In the genomic region with DNA sequence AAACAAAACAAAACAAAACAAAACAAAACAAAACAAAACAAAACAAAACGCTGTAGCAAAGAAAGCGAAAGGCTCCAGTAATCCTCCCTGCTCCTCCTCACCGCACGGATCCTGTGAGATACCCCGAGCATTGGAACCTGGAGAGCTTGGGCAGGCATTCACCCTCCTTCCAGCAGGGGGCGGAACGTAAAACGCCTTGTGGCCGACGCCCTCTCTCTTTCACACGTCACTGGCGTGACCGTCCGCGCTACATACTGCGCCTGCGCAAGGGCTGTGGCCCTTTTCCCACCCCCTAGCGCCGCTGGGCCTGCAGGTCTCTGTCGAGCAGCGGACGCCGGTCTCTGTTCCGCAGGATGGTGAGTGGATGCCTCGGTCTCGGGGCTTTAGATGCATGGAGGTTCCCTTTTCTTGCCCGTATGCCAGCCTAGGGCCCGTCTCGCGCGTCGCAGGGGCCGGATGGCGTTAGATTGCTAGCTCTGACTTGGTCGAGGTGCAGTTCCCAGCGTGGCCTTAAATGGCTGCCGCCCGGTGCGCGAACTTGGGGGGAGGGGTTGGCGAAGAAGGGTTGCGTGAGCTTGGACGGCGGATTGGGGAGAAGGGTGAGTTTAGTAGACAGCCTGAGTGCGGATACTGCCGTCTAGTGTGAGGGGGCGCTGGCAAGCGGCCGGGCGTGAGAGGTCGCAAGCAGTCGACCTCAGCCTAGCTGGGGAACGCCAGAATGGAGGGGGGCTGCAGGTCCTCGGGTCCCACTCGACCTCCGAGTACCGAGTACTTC, we compare ENCODE assay signal across 8 cellular contexts. TPM values are rescaled to one million over a fixed set of nuclear protein-coding genes. Genes with fewer than 3 reads are reported as not detected.
A peak's percentile ranks its signal among the peaks of the same experiment; 100 is the strongest.
DNase-seq lines count a peak whose midpoint lies in the region; ATAC-seq, FAIRE-seq and TF ChIP-seq lines count a peak whose summit lies in the region.

A gene (plus strand): TSS at position 279 of the 775 bp plus-strand sequence. CDS start 75 bp downstream, at position 354.

- peak; percentile 99 for TF ChIP-seq POLR2A in GM19099 (IDR thresholded peaks at IDR 0.05; ENCODE audit: extremely low read depth, insufficient read length, low read depth)

- H3K4me1 ChIP-seq in BE2C (no peaks in the 10 kb centered on the region), kidney (ENCODE audit: control insufficient read depth in 1 of 2, insufficient read depth in 1 of 2, low read depth in 1 of 2, low read length in 2 of 2) (peaks cover 6 to 7% of the 10 kb centered on the region in 2 donors)

- no peaks in the 10 kb centered on the region for H3K9me3 ChIP-seq in BE2C
- no peaks in the 10 kb centered on the region for H3K9me3 ChIP-seq in kidney (ENCODE audit: control insufficient read depth in 1 of 2, low read length in 2 of 2)

- H3K27ac ChIP-seq in kidney (ENCODE audit: low read depth in 2 of 2, low read length in 2 of 2), result peak within 1 kb of the TSS; percentile 92 to 95

- no peaks in the 10 kb centered on the region for H3K27me3 ChIP-seq in BE2C

- TF ChIP-seq CTCF in BE2C (IDR thresholded peaks at IDR 0.05; ENCODE audit: low read depth, low read length) (peak; percentile 76), kidney (IDR thresholded peaks at IDR 0.05; ENCODE audit: borderline replicate concordance, extremely low read depth, insufficient read depth) (peak; percentile 91)

- intact Hi-C loops in kidney (cut with DNase I), result no loop called here

- H3K4me3 ChIP-seq in BE2C (ENCODE audit: low read depth, low read length), result peak within 1 kb of the TSS; percentile 95
- H3K4me3 ChIP-seq in kidney (ENCODE audit: low read length in 2 of 2), result peak within 1 kb of the TSS; percentile 94 to 99

- peak within 1 kb of the TSS; percentile 98 to 99 for H3K9ac ChIP-seq in kidney (ENCODE audit: low read length in 2 of 2)

- peak; percentile 92 for DNase-seq in BE2C
- DNase-seq in NCI-H460 (ENCODE audit: extremely low read depth, low read depth), result peak; percentile 96
- peak; percentile 97 for DNase-seq in activated CD4-positive, CD25-positive, alpha-beta regulatory T cell treated with anti-CD3 and anti-CD28 coated beads, Interleukin-2, amount 50 U/mL, for 72 hours
- peak; percentile 94 for DNase-seq in cerebellum (ENCODE audit: low spot score)
- peak; percentile 99 for DNase-seq in kidney
- peak; percentile 98 for DNase-seq in stimulated activated CD4-positive, alpha-beta T cell treated with anti-CD3 and anti-CD28 coated beads, Interleukin-15, amount 100 ng/mL, for 24 hours

- no peak for FAIRE-seq in kidney (lab: Jason Lieb, UNC)

- peak; percentile 97 for ATAC-seq in HG03432 (IDR thresholded peaks at IDR 0.05; ENCODE audit: unreplicated experiment)

- peaks cover 44% of the 10 kb centered on the region for H3K36me3 ChIP-seq in BE2C
- H3K36me3 ChIP-seq in kidney (ENCODE audit: control insufficient read depth in 1 of 2, insufficient read depth in 2 of 2, low read length in 2 of 2), result peaks cover 18 to 23% of the 10 kb centered on the region in 2 donors

RNA-seq across cellular contexts. Expression of the gene that starts here (rescaled TPM):
- polyA plus RNA-seq in BE2C (2012; ENCODE audit: insufficient read depth, insufficient read length, low read depth), result 400 TPM
- total RNA-seq in NCI-H460 (2014; rRNA removed; shearing (Covaris generic)), result 2,917 and 2,947 TPM in 2 replicates
- 1,387 and 1,419 TPM in 2 replicates for polyA plus RNA-seq in NCI-H460 (2014; cell fraction: nucleus; rRNA removed)
- total RNA-seq in cerebellum (808 TPM), kidney (786 TPM)
- polyA plus RNA-seq in kidney (ENCODE audit: insufficient read depth, low read depth, low replicate concordance), result 1,286 TPM

Comparison
In these comparisons a context has a peak if more than half of its experiments do, and no peak if none do; other contexts are left out.
1. Peak in every context shown above with its lines: DNase-seq, ATAC-seq, H3K4me3 ChIP-seq and H3K27ac ChIP-seq.